In genomic region chr20:17987988-17988387, GRCh38 we compare ENCODE assay signal across 25 cellular contexts. TPM values are rescaled to one million over a fixed set of nuclear protein-coding genes. Genes with fewer than 3 reads are reported as not detected.
DNase-seq lines count a peak whose midpoint lies in the region; ATAC-seq, FAIRE-seq and TF ChIP-seq lines count a peak whose summit lies in the region.
"Had no signal": no experiment of that assay in that cellular context is flagged by ENCODE, and none has a peak within 500 bp of the region (broad histone marks: within the 10 kb centered on the region; RNA-seq: fewer than 3 reads in every experiment).

No MANE protein-coding gene starts in this region.

- no peaks in the 10 kb centered on the region for H4K20me1 ChIP-seq in HepG2 (ENCODE audit: insufficient read depth, low read length)

- intact Hi-C loops in HepG2 (cut with micrococcal nuclease; ENCODE audit: unreplicated experiment) (no loop called here), right lobe of liver (cut with DNase I) (no loop called here)
- intact Hi-C loops in CD8-positive, alpha-beta T cell (cut with DNase I, micrococcal nuclease): no loop called here
- intact Hi-C loops in naive thymus-derived CD4-positive, alpha-beta T cell (cut with micrococcal nuclease): loop anchor here in 1 of 2 donors (2.0 kb wide), 1 partner anchor 19 kb away; the partner anchor contains the start of genes MGME1 and SNX5

- no TSS peak for BruUV-seq in HepG2 (replicated peaks; lab: Mats Ljungman, UMichigan)

- H3K4me3 Mint-ChIP-seq in CD8-positive, alpha-beta T cell: no peak overlapping the region
- H3K4me3 Mint-ChIP-seq in T-helper 2 cell treated with Interferon-gamma antibody and Interleukin-4, amounts not matched to agents 5 μg/mL and 100 μg/mL, for 36 hours: no peak overlapping the region
- peak overlapping the region in 9 of 10 donors; percentile 4 to 62 (median 30) for H3K4me3 Mint-ChIP-seq in naive thymus-derived CD4-positive, alpha-beta T cell
- H3K4me3 Mint-ChIP-seq: H9, HFFc6 had no signal

- no peak overlapping the region for H2AFZ ChIP-seq in HepG2 (ENCODE audit: low read length)

- H3K27me3 Mint-ChIP-seq in CD8-positive, alpha-beta T cell (ENCODE audit: low read depth): peaks cover 3% of the 10 kb centered on the region
- H3K27me3 Mint-ChIP-seq in T-helper 2 cell treated with Interferon-gamma antibody and Interleukin-4, amounts not matched to agents 5 μg/mL and 100 μg/mL, for 36 hours (ENCODE audit: low read depth): no peaks in the 10 kb centered on the region
- no peaks in the 10 kb centered on the region for H3K27me3 Mint-ChIP-seq in naive thymus-derived CD4-positive, alpha-beta T cell

- FAIRE-seq in HepG2 (lab: Jason Lieb, UNC): no peak
- FAIRE-seq: GM12878 had no signal

- in situ Hi-C loops in HepG2 (cut with HindIII; ENCODE audit: extremely low pct_ligation_motif_present, low pct_unique_long_range_greater_than_20kb): no loop called here

- H3K4me1 ChIP-seq in HepG2 (ENCODE audit: insufficient read depth, low read length) (peaks cover 36% of the 10 kb centered on the region), right lobe of liver (peaks cover 0 to 17% (median 7%) of the 10 kb centered on the region in 4 donors)
- H3K4me1 ChIP-seq in CD8-positive, alpha-beta T cell (ENCODE audit: insufficient read depth, low read length): peaks cover 17% of the 10 kb centered on the region
- peaks cover 0 to 5% of the 10 kb centered on the region in 2 donors for H3K4me1 ChIP-seq in naive thymus-derived CD4-positive, alpha-beta T cell (ENCODE audit: control insufficient read depth in 2 of 2, insufficient read depth in 2 of 2, low read length in 2 of 2)

- H3K4me1 Mint-ChIP-seq in CD8-positive, alpha-beta T cell (ENCODE audit: low read depth): peaks cover 15% of the 10 kb centered on the region
- H3K4me1 Mint-ChIP-seq in T-helper 2 cell treated with Interferon-gamma antibody and Interleukin-4, amounts not matched to agents 5 μg/mL and 100 μg/mL, for 36 hours (ENCODE audit: low read depth): peaks cover 26% of the 10 kb centered on the region
- H3K4me1 Mint-ChIP-seq in naive thymus-derived CD4-positive, alpha-beta T cell: peaks cover 2 to 42% (median 18%) of the 10 kb centered on the region in 7 donors

- no peak for ATAC-seq in HepG2
- ATAC-seq in right lobe of liver: no peak
- ATAC-seq in CD8-positive, alpha-beta T cell: peak; percentile 84
- ATAC-seq in naive thymus-derived CD4-positive, alpha-beta T cell: peak; percentile 81
- no peak for ATAC-seq in HG03108 (IDR thresholded peaks at IDR 0.05; ENCODE audit: unreplicated experiment)
- ATAC-seq: GM12878, Panc1 had no signal

- DNase-seq in HepG2 (ENCODE audit: low spot score): no peak
- no peak for DNase-seq in right lobe of liver
- DNase-seq in CD8-positive, alpha-beta T cell: no peak
- DNase-seq in T-helper 2 cell treated with Interferon-gamma antibody and Interleukin-4, amounts not matched to agents 5 μg/mL and 100 μg/mL, for 36 hours (ENCODE audit: low spot score): no peak
- DNase-seq in naive thymus-derived CD4-positive, alpha-beta T cell: peak in 6 of 9 donors; percentile 49 to 73 (median 64)
- DNase-seq in GOT3 (lab: John Stamatoyannopoulos, UW): no peak
- no peak for DNase-seq in retina
- DNase-seq: Caco-2, DMS 273 treated with DMSO at 0.1 percent for 48 hours, DMS79 treated with DMSO at 0.1 percent for 48 hours, H9, HFFc6, NCI-H1092 treated with DMSO at 0.1 percent for 48 hours, NCI-H1436 treated with DMSO at 0.1 percent for 48 hours, NCI-H2081 treated with DMSO at 0.1 percent for 48 hours, NCI-H2171 treated with DMSO at 0.1 percent for 48 hours, NCI-H524 treated with DMSO at 0.1 percent for 48 hours, NCI-H82, SIG-M5, SK-N-SH had no signal

- H3K9ac ChIP-seq in HepG2 (ENCODE audit: insufficient read depth, low read depth, low read length): no peak overlapping the region
- H3K9ac ChIP-seq: KMS-11, SK-N-SH had no signal

- 100% methylated on average over 3 of the region's 3 CpGs for WGBS in HepG2 (ENCODE audit: low lambda C conversion rate)
- 95% methylated on average over 3 of the region's 3 CpGs for WGBS in right lobe of liver (ENCODE audit: insufficient coverage, low coverage, low lambda C conversion rate, missing lambda C conversion rate)

- peaks cover 15% of the 10 kb centered on the region for H3K36me3 Mint-ChIP-seq in CD8-positive, alpha-beta T cell
- peaks cover 46% of the 10 kb centered on the region for H3K36me3 Mint-ChIP-seq in T-helper 2 cell treated with Interferon-gamma antibody and Interleukin-4, amounts not matched to agents 5 μg/mL and 100 μg/mL, for 36 hours (ENCODE audit: low read depth)
- H3K36me3 Mint-ChIP-seq in naive thymus-derived CD4-positive, alpha-beta T cell: peaks cover 0 to 22% (median 8%) of the 10 kb centered on the region in 5 donors

- TF ChIP-seq EP300 in HepG2 (IDR thresholded peaks at IDR 0.05; ENCODE audit: low read depth in 2 of 2, low read length in 2 of 2): no peak
- no peak for TF ChIP-seq EP300 in HepG2 (CRISPR knock-in tag; IDR thresholded peaks at IDR 0.05; ENCODE audit: borderline replicate concordance)

- no peak overlapping the region for H3K4me3 ChIP-seq in HepG2 (replicated peaks in 1 of 3; ENCODE audit: insufficient read depth in 1 of 3, low read depth in 2 of 3, low read length in 3 of 3)
- H3K4me3 ChIP-seq in right lobe of liver: no peak overlapping the region
- no peak overlapping the region for H3K4me3 ChIP-seq in CD8-positive, alpha-beta T cell (ENCODE audit: low read depth, low read length)
- H3K4me3 ChIP-seq in naive thymus-derived CD4-positive, alpha-beta T cell (ENCODE audit: low read length): no peak overlapping the region
- H3K4me3 ChIP-seq: GM12878 had no signal

- H3K4me2 ChIP-seq in HepG2 (ENCODE audit: low read depth, low read length): no peak overlapping the region
- H3K4me2 ChIP-seq: KMS-11, SK-N-SH had no signal

- TF ChIP-seq RAD21 in HepG2 (CRISPR knock-in tag; IDR thresholded peaks at IDR 0.05): no peak

- H3K27ac ChIP-seq in HepG2 (ENCODE audit: extremely low read length, insufficient read depth, low read length) (no peak overlapping the region), right lobe of liver (no peak overlapping the region)
- no peak overlapping the region for H3K27ac ChIP-seq in CD8-positive, alpha-beta T cell (ENCODE audit: low read depth, low read length)
- no peak overlapping the region for H3K27ac ChIP-seq in naive thymus-derived CD4-positive, alpha-beta T cell (ENCODE audit: low read depth, low read length)
- H3K27ac ChIP-seq: HL-60, KMS-11 had no signal

- H3K27ac Mint-ChIP-seq in CD8-positive, alpha-beta T cell: no peak overlapping the region
- H3K27ac Mint-ChIP-seq in T-helper 2 cell treated with Interferon-gamma antibody and Interleukin-4, amounts not matched to agents 5 μg/mL and 100 μg/mL, for 36 hours: peak overlapping the region; percentile 52
- H3K27ac Mint-ChIP-seq in naive thymus-derived CD4-positive, alpha-beta T cell: peak overlapping the region in 6 of 9 donors; percentile 0 to 68 (median 36)
- H3K27ac Mint-ChIP-seq: HFFc6 had no signal

- peaks cover 53% of the 10 kb centered on the region for H3K79me2 ChIP-seq in HepG2 (ENCODE audit: insufficient read depth, low read length)

- POLR2A ChIA-PET in HepG2 (lab: Yijun Ruan, JAX): no interaction called here
- POLR2A ChIA-PET in CD8-positive, alpha-beta T cell (lab: Charles Lee): interaction anchor here (1.2 kb wide), 1 partner anchor 20 kb away, joined by 4 read pairs; the partner anchor contains the start of genes MGME1 and SNX5
- POLR2A ChIA-PET in naive thymus-derived CD4-positive, alpha-beta T cell (lab: Charles Lee): no interaction called here

- no peaks in the 10 kb centered on the region for H3K9me3 Mint-ChIP-seq in CD8-positive, alpha-beta T cell
- H3K9me3 Mint-ChIP-seq in T-helper 2 cell treated with Interferon-gamma antibody and Interleukin-4, amounts not matched to agents 5 μg/mL and 100 μg/mL, for 36 hours: no peaks in the 10 kb centered on the region
- peaks cover 0 to under 1% (median 0%) of the 10 kb centered on the region in 11 donors for H3K9me3 Mint-ChIP-seq in naive thymus-derived CD4-positive, alpha-beta T cell
- H3K9me3 Mint-ChIP-seq: H9, HFFc6 had no signal

- CTCF ChIA-PET in HepG2 (lab: Yijun Ruan, JAX; ENCODE audit: low intra/inter-chr PET ratio, low total read pairs): no interaction called here
- CTCF ChIA-PET in CD8-positive, alpha-beta T cell (lab: Charles Lee): interaction anchor here (1.0 to 1.1 kb wide), 2 partner anchors 21 to 51 kb away, joined by 3 read pairs; no protein-coding TSS in a partner anchor
- CTCF ChIA-PET in naive thymus-derived CD4-positive, alpha-beta T cell (lab: Charles Lee): no interaction called here

- TF ChIP-seq POLR2A in HepG2 (IDR thresholded peaks at IDR 0.05; ENCODE audit: insufficient read depth in 1 of 2, low read depth in 2 of 2, low read length in 2 of 2): no peak
- no peak for TF ChIP-seq POLR2A in right lobe of liver (IDR thresholded peaks at IDR 0.05)

- TF ChIP-seq CTCF in HepG2 (CRISPR knock-in tag; IDR thresholded peaks at IDR 0.05): no peak
- TF ChIP-seq CTCF in right lobe of liver (IDR thresholded peaks at IDR 0.05): no peak
- no peak for TF ChIP-seq CTCF in CD8-positive, alpha-beta T cell (IDR thresholded peaks at IDR 0.05)

- H3K9me3 ChIP-seq in HepG2 (ENCODE audit: low read length) (no peaks in the 10 kb centered on the region), right lobe of liver (no peaks in the 10 kb centered on the region)
- no peaks in the 10 kb centered on the region for H3K9me3 ChIP-seq in CD8-positive, alpha-beta T cell (ENCODE audit: low read length)
- no peaks in the 10 kb centered on the region for H3K9me3 ChIP-seq in naive thymus-derived CD4-positive, alpha-beta T cell (ENCODE audit: control insufficient read depth in 2 of 3, low read length in 3 of 3)
- H3K9me3 ChIP-seq: Caco-2, SK-N-SH had no signal

- peaks cover 14 to 59% of the 10 kb centered on the region in 2 experiments for H3K36me3 ChIP-seq in HepG2 (replicated peaks in 1 of 2; ENCODE audit: control insufficient read depth in 1 of 2, insufficient read depth in 2 of 2, low read length in 2 of 2)
- peaks cover 0 to 3% (median 0%) of the 10 kb centered on the region in 4 donors for H3K36me3 ChIP-seq in right lobe of liver
- H3K36me3 ChIP-seq in CD8-positive, alpha-beta T cell (ENCODE audit: insufficient read depth, low read length): no peaks in the 10 kb centered on the region
- peaks cover 0 to 9% (median 0%) of the 10 kb centered on the region in 3 experiments for H3K36me3 ChIP-seq in naive thymus-derived CD4-positive, alpha-beta T cell (ENCODE audit: control insufficient read depth in 2 of 3, insufficient read depth in 3 of 3, low read length in 3 of 3)

- no peaks in the 10 kb centered on the region for H3K27me3 ChIP-seq in HepG2 (ENCODE audit: control insufficient read depth in 1 of 2, insufficient read depth in 2 of 2, low read length in 2 of 2)
- no peaks in the 10 kb centered on the region for H3K27me3 ChIP-seq in right lobe of liver
- no peaks in the 10 kb centered on the region for H3K27me3 ChIP-seq in CD8-positive, alpha-beta T cell (ENCODE audit: insufficient read depth, low read length)
- no peaks in the 10 kb centered on the region for H3K27me3 ChIP-seq in naive thymus-derived CD4-positive, alpha-beta T cell (ENCODE audit: control insufficient read depth in 2 of 2, insufficient read depth in 2 of 2, low read length in 2 of 2)

RNA-seq across cellular contexts. Expression of gene MGME1, which starts 19.2 kb away (rescaled TPM):
- 66.6 and 79.5 TPM in 2 replicates for total RNA-seq in HepG2 (2016; rRNA removed; fragmentation: Illumina TruSeq; extraction: Trizol)
- 15.1 and 18.2 TPM in 2 replicates for total RNA-seq in HepG2 (2016; cell fraction: cytosol; rRNA removed; fragmentation: Illumina TruSeq; extraction: Trizol; ENCODE audit: low read depth)
- 62.8 and 78.1 TPM in 2 replicates for total RNA-seq in HepG2 (2016; cell fraction: insoluble cytoplasmic fraction; rRNA removed; fragmentation: Illumina TruSeq; extraction: Trizol)
- total RNA-seq in HepG2 (2016; cell fraction: membrane; rRNA removed; fragmentation: Illumina TruSeq; extraction: Trizol): 41.7 and 44.4 TPM in 2 replicates
- 67.8 and 71.1 TPM in 2 replicates for total RNA-seq in HepG2 (2016; cell fraction: nucleus; rRNA removed; fragmentation: Illumina TruSeq; extraction: Trizol)
- polyA plus RNA-seq in HepG2 (2011; rRNA removed): 24.8 and 36.7 TPM in 2 replicates
- polyA plus RNA-seq in HepG2 (2011; cell fraction: cytosol; rRNA removed): 17.2 and 20.9 TPM in 2 replicates
- 18.4 and 19.3 TPM in 2 replicates for polyA plus RNA-seq in HepG2 (2011; cell fraction: nucleus; rRNA removed)
- 31.5 and 47.5 TPM in 2 replicates for polyA plus RNA-seq in HepG2 (2012)
- polyA plus RNA-seq in HepG2 (2016; cell fraction: cytosol; fragmentation: Illumina TruSeq; extraction: Trizol; ENCODE audit: low read depth): 14.4 and 14.8 TPM in 2 replicates
- 84.4 and 86.8 TPM in 2 replicates for polyA plus RNA-seq in HepG2 (2016; cell fraction: insoluble cytoplasmic fraction; fragmentation: Illumina TruSeq; extraction: Trizol; ENCODE audit: low read depth)
- 29.4 and 31.2 TPM in 2 replicates for polyA plus RNA-seq in HepG2 (2016; cell fraction: membrane; fragmentation: Illumina TruSeq; extraction: Trizol; ENCODE audit: low read depth)
- 117 TPM in 2 replicates for polyA plus RNA-seq in HepG2 (2016; cell fraction: nucleus; fragmentation: Illumina TruSeq; extraction: Trizol; ENCODE audit: insufficient read depth, low read depth)
- polyA minus RNA-seq in HepG2 (2011; rRNA and poly(A)+ RNA removed; ENCODE audit: low replicate concordance): 14.2 and 14.9 TPM in 2 replicates
- 30.8 and 31.4 TPM in 2 replicates for polyA minus RNA-seq in HepG2 (2011; cell fraction: cytosol; rRNA and poly(A)+ RNA removed)
- polyA minus RNA-seq in HepG2 (2011; cell fraction: nucleus; rRNA and poly(A)+ RNA removed): 48.9 and 53.8 TPM in 2 replicates
- total RNA-seq in right lobe of liver: 1 to 10 TPM; 6.0 to 8.4 (median 7.5) TPM
- total RNA-seq in CD8-positive, alpha-beta T cell: 1 to 10 TPM; 4.5 to 4.7 TPM
- 10 to 100 TPM in 4 of 5 experiments, 1 to 10 TPM in 1; 4.9 to 41.0 (median 13.1) TPM for total RNA-seq in naive thymus-derived CD4-positive, alpha-beta T cell
- polyA plus RNA-seq in naive thymus-derived CD4-positive, alpha-beta T cell: 10 to 100 TPM in 1 of 2 donors, 1 to 10 TPM in 1; 5.4 to 13.3 TPM

RNA-seq across cellular contexts. Expression of gene SNX5, which starts 19.4 kb away (rescaled TPM):
- total RNA-seq in HepG2 (2016; rRNA removed; fragmentation: Illumina TruSeq; extraction: Trizol) (1,040 and 1,306 TPM in 2 replicates), right lobe of liver (10 to 100 TPM; 32.6 to 74.5 (median 46.0) TPM)
- total RNA-seq in HepG2 (2016; cell fraction: cytosol; rRNA removed; fragmentation: Illumina TruSeq; extraction: Trizol; ENCODE audit: low read depth): 667 and 747 TPM in 2 replicates
- total RNA-seq in HepG2 (2016; cell fraction: insoluble cytoplasmic fraction; rRNA removed; fragmentation: Illumina TruSeq; extraction: Trizol): 1,050 and 1,299 TPM in 2 replicates
- total RNA-seq in HepG2 (2016; cell fraction: membrane; rRNA removed; fragmentation: Illumina TruSeq; extraction: Trizol): 1,275 and 1,485 TPM in 2 replicates
- total RNA-seq in HepG2 (2016; cell fraction: nucleus; rRNA removed; fragmentation: Illumina TruSeq; extraction: Trizol): 908 and 989 TPM in 2 replicates
- 448 and 664 TPM in 2 replicates for polyA plus RNA-seq in HepG2 (2011; rRNA removed)
- polyA plus RNA-seq in HepG2 (2011; cell fraction: cytosol; rRNA removed): 385 and 413 TPM in 2 replicates
- 462 and 532 TPM in 2 replicates for polyA plus RNA-seq in HepG2 (2011; cell fraction: nucleus; rRNA removed)
- 554 and 823 TPM in 2 replicates for polyA plus RNA-seq in HepG2 (2012)
- polyA plus RNA-seq in HepG2 (2016; cell fraction: cytosol; fragmentation: Illumina TruSeq; extraction: Trizol; ENCODE audit: low read depth): 567 and 609 TPM in 2 replicates
- polyA plus RNA-seq in HepG2 (2016; cell fraction: insoluble cytoplasmic fraction; fragmentation: Illumina TruSeq; extraction: Trizol; ENCODE audit: low read depth): 1,268 and 1,299 TPM in 2 replicates
- polyA plus RNA-seq in HepG2 (2016; cell fraction: membrane; fragmentation: Illumina TruSeq; extraction: Trizol; ENCODE audit: low read depth): 1,062 and 1,196 TPM in 2 replicates
- 1,466 and 1,524 TPM in 2 replicates for polyA plus RNA-seq in HepG2 (2016; cell fraction: nucleus; fragmentation: Illumina TruSeq; extraction: Trizol; ENCODE audit: insufficient read depth, low read depth)
- polyA minus RNA-seq in HepG2 (2011; rRNA and poly(A)+ RNA removed; ENCODE audit: low replicate concordance): 79.2 and 575 TPM in 2 replicates
- 326 and 349 TPM in 2 replicates for polyA minus RNA-seq in HepG2 (2011; cell fraction: cytosol; rRNA and poly(A)+ RNA removed)
- polyA minus RNA-seq in HepG2 (2011; cell fraction: nucleus; rRNA and poly(A)+ RNA removed): 855 and 898 TPM in 2 replicates
- 10 to 100 TPM; 47.3 to 52.0 TPM for total RNA-seq in CD8-positive, alpha-beta T cell
- total RNA-seq in naive thymus-derived CD4-positive, alpha-beta T cell: 100 to 1,000 TPM in 1 of 5 experiments, 10 to 100 TPM in 4; 41.4 to 148 (median 61.9) TPM
- 10 to 100 TPM; 40.2 to 68.0 TPM for polyA plus RNA-seq in naive thymus-derived CD4-positive, alpha-beta T cell

Comparison
In these comparisons a context has a peak if more than half of its experiments do, and no peak if none do; other contexts are left out.
1. RNA of gene SNX5, which starts 19.4 kb away (total RNA-seq): 667 to 1,485 TPM in HepG2; 41.4 to 148 TPM in naive thymus-derived CD4-positive, alpha-beta T cell, 47.3 to 52.0 TPM in CD8-positive, alpha-beta T cell and 32.6 to 74.5 TPM in right lobe of liver; every median in the first group is over 4 times any median in the second.
2. ATAC-seq: peak in CD8-positive, alpha-beta T cell (single experiment) and naive thymus-derived CD4-positive, alpha-beta T cell (single experiment); none in HepG2 (single experiment), right lobe of liver (0 of 4) and HG03108 (single experiment).
3. DNase-seq: peak in naive thymus-derived CD4-positive, alpha-beta T cell (6 of 9); none in HepG2 (single experiment), right lobe of liver (0 of 3), CD8-positive, alpha-beta T cell (0 of 7), T-helper 2 cell treated with Interferon-gamma antibody and Interleukin-4, amounts not matched to agents 5 μg/mL and 100 μg/mL, for 36 hours (single experiment), GOT3 (single experiment) and retina (single experiment).
4. H3K4me3 Mint-ChIP-seq: peak in naive thymus-derived CD4-positive, alpha-beta T cell (9 of 10); none in CD8-positive, alpha-beta T cell (single experiment) and T-helper 2 cell treated with Interferon-gamma antibody and Interleukin-4, amounts not matched to agents 5 μg/mL and 100 μg/mL, for 36 hours (single experiment).